Comparison of ENCODE assay signal across 8 cellular contexts in the genomic region with DNA sequence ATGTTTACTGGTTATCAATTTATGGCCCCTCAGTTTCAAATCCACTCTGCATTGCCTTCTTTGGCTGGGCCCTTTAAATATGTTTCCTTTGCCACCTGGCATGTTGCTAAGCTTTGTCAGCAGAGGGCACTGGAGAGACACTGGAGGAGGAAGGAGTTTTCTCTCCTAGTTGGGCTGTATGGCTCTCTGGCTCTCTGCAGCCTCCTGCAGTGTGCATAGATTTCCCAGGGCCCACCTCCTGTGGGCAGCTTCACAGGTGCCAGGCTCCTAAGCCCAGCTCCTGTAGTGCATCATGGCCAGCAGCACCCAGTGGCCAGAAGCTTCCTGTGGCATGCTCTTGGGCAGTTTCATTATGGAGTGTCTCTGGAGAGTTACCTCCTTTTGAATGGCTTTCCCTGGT. TPM values are rescaled to one million over a fixed set of nuclear protein-coding genes. Genes with fewer than 3 reads are reported as not detected.
DNase-seq lines count a peak whose midpoint lies in the region; ATAC-seq lines count a peak whose summit lies in the region.

No MANE protein-coding gene starts in this region.

- H3K36me3 Mint-ChIP-seq in activated naive CD8-positive, alpha-beta T cell, result no peaks in the 10 kb centered on the region

- no peak overlapping the region for H3K27ac Mint-ChIP-seq in activated naive CD8-positive, alpha-beta T cell

- H3K4me3 ChIP-seq in Jurkat, Clone E6-1 (ENCODE audit: low read length), result no peak overlapping the region

- ATAC-seq in GM21529 (IDR thresholded peaks at IDR 0.05; ENCODE audit: unreplicated experiment), result peak; percentile 62

- DNase-seq in NCI-H1436 (lab: John Stamatoyannopoulos, UW) (peak; percentile 71), NCI-H1436 treated with DMSO at 0.1 percent for 48 hours (lab: John Stamatoyannopoulos, UW) (no peak), NOMO-1 treated with DMSO at 0.1 percent for 48 hours (lab: John Stamatoyannopoulos, UW; ENCODE audit: unreplicated experiment) (peak; percentile 56), iPS DF 4.7 (ENCODE audit: extremely low read depth, low spot score) (peak; percentile 38)
- peak; percentile 59 for DNase-seq in Jurkat, Clone E6-1 (ENCODE audit: low read depth, low spot score)
- peak; percentile 47 for DNase-seq in stimulated activated CD8-positive, alpha-beta memory T cell treated with anti-CD3 and anti-CD28 coated beads, Interleukin-4, amount 100 ng/mL, for 48 hours

- peaks cover 18% of the 10 kb centered on the region for H3K4me1 Mint-ChIP-seq in activated naive CD8-positive, alpha-beta T cell (ENCODE audit: low read depth)

- H3K27me3 Mint-ChIP-seq in activated naive CD8-positive, alpha-beta T cell, result no peaks in the 10 kb centered on the region

- H3K9me3 Mint-ChIP-seq in activated naive CD8-positive, alpha-beta T cell (ENCODE audit: low read depth), result no peaks in the 10 kb centered on the region

- H3K4me3 Mint-ChIP-seq in activated naive CD8-positive, alpha-beta T cell, result peak overlapping the region; percentile 44

RNA-seq across cellular contexts. Expression of a gene that starts 23.3 kb away (rescaled TPM):
- polyA plus RNA-seq in Jurkat, Clone E6-1 (2012; ENCODE audit: insufficient read depth, insufficient read length), result 1.00 TPM
